13 cellular contexts compared by ENCODE assay signal in the genomic region with DNA sequence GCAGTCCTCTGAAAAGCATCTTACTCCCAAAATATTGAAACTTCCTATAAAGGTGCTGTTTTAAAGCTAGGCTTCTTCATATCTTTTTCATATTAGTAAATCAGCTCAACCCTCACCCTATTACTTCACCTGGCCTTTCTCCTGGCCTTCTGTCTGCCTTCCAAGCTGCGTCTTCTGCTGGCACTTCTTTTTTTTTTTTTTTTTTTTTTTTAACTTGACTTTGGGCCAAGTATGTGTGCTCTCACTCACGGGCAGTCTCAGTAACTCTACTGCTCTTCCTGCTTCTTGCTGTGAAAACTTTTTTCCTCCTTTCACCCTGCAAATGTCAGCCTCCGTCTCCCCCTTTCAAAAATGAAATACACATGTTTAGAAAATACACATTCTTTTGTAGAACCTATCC. TPM values are rescaled to one million over a fixed set of nuclear protein-coding genes. Genes with fewer than 3 reads are reported as not detected.
DNase-seq lines count a peak whose midpoint lies in the region; ATAC-seq, FAIRE-seq and TF ChIP-seq lines count a peak whose summit lies in the region.
"Had no signal": no experiment of that assay in that cellular context is flagged by ENCODE, and none has a peak within 500 bp of the region (broad histone marks: within the 10 kb centered on the region; RNA-seq: fewer than 3 reads in every experiment).

No MANE protein-coding gene starts in this region.

- H3K36me3 ChIP-seq in liver (ENCODE audit: control insufficient read depth in 4 of 4, insufficient read depth in 3 of 4, low read depth in 1 of 4, low read length in 3 of 4) (peaks cover 0 to 2% (median 0%) of the 10 kb centered on the region in 4 donors), HepG2 (replicated peaks in 1 of 2; ENCODE audit: control insufficient read depth in 1 of 2, insufficient read depth in 2 of 2, low read length in 2 of 2) (no peaks in the 10 kb centered on the region; a peak in 1 of 5 replicates)
- H3K36me3 ChIP-seq: neutrophil had no signal

- H3K79me2 ChIP-seq in HepG2 (ENCODE audit: insufficient read depth, low read length), result no peaks in the 10 kb centered on the region

- no peak for FAIRE-seq in HepG2 (lab: Jason Lieb, UNC)

- H3K4me2 ChIP-seq in HepG2 (ENCODE audit: low read depth, low read length), result no peak overlapping the region

- TF ChIP-seq EP300 in HepG2 (IDR thresholded peaks at IDR 0.05; ENCODE audit: low read depth in 2 of 2, low read length in 2 of 2), result no peak
- TF ChIP-seq EP300 in HepG2 (CRISPR knock-in tag; IDR thresholded peaks at IDR 0.05; ENCODE audit: borderline replicate concordance), result no peak

- CTCF ChIA-PET in HepG2 (lab: Yijun Ruan, JAX; ENCODE audit: low intra/inter-chr PET ratio, low total read pairs), result no interaction called here

- DNase-seq in HepG2 (ENCODE audit: low spot score), result no peak
- peak; percentile 11 for DNase-seq in astrocyte of the cerebellum (ENCODE audit: low read depth)
- peak; percentile 37 for DNase-seq in iPS-NIHi11 (ENCODE audit: low spot score)
- DNase-seq in NCI-H1436 treated with DMSO at 0.1 percent for 48 hours (lab: John Stamatoyannopoulos, UW), result no peak
- DNase-seq: CD4-positive, CD25-positive, alpha-beta regulatory T cell; effector CD4-positive, alpha-beta T cell; stimulated activated CD8-positive, alpha-beta memory T cell treated with anti-CD3 and anti-CD28 coated beads, Interleukin-4, amount 100 ng/mL, for 48 hours had no signal

- TF ChIP-seq CTCF in liver (IDR thresholded peaks at IDR 0.05; ENCODE audit: low read depth, low read length, missing input control) (no peak), HepG2 (CRISPR knock-in tag; IDR thresholded peaks at IDR 0.05) (no peak), astrocyte of the cerebellum (IDR thresholded peaks at IDR 0.05; ENCODE audit: low read depth, low read length, missing control alignments) (no peak)

- no peak overlapping the region for H2AFZ ChIP-seq in HepG2 (ENCODE audit: low read length)

- H4K20me1 ChIP-seq in HepG2 (ENCODE audit: insufficient read depth, low read length), result no peaks in the 10 kb centered on the region

- H3K27me3 ChIP-seq in liver (ENCODE audit: control insufficient read depth in 4 of 4, insufficient read depth in 4 of 4, low read length in 3 of 4) (no peaks in the 10 kb centered on the region), HepG2 (ENCODE audit: control insufficient read depth in 1 of 2, insufficient read depth in 2 of 2, low read length in 2 of 2) (no peaks in the 10 kb centered on the region)
- H3K27me3 ChIP-seq: neutrophil had no signal

- in situ Hi-C loops in HepG2 (cut with HindIII; ENCODE audit: extremely low pct_ligation_motif_present, low pct_unique_long_range_greater_than_20kb) (no loop called here), astrocyte of the cerebellum (cut with HindIII; ENCODE audit: low sequenced_read_pairs) (no loop called here)

- TF ChIP-seq POLR2A in HepG2 (IDR thresholded peaks at IDR 0.05; ENCODE audit: insufficient read depth in 1 of 2, low read depth in 2 of 2, low read length in 2 of 2) (no peak), GM18505 (IDR thresholded peaks at IDR 0.05; ENCODE audit: borderline replicate concordance, extremely low read depth, insufficient read depth, insufficient read length) (no peak)

- intact Hi-C loops in HepG2 (cut with micrococcal nuclease; ENCODE audit: unreplicated experiment), result no loop called here

- H3K4me3 ChIP-seq in liver (ENCODE audit: low read depth in 1 of 3, low read length in 3 of 3) (no peak overlapping the region), HepG2 (replicated peaks in 1 of 3; ENCODE audit: insufficient read depth in 1 of 3, low read depth in 2 of 3, low read length in 3 of 3) (no peak overlapping the region), astrocyte of the cerebellum (ENCODE audit: low read depth, low read length) (no peak overlapping the region)

- 15% methylated on average over 3 of the region's 3 CpGs for WGBS in liver
- 94% methylated on average over 3 of the region's 3 CpGs for WGBS in HepG2 (ENCODE audit: low lambda C conversion rate)

- peaks cover 0 to 17% (median 10%) of the 10 kb centered on the region in 4 donors for H3K4me1 ChIP-seq in liver (ENCODE audit: control insufficient read depth in 4 of 4, insufficient read depth in 4 of 4, low read length in 3 of 4)
- H3K4me1 ChIP-seq in HepG2 (ENCODE audit: insufficient read depth, low read length), result no peaks in the 10 kb centered on the region

- TF ChIP-seq RAD21 in liver (IDR thresholded peaks at IDR 0.05), result peak in 1 of 2 donors; percentile 14
- no peak for TF ChIP-seq RAD21 in HepG2 (CRISPR knock-in tag; IDR thresholded peaks at IDR 0.05)

- POLR2A ChIA-PET in HepG2 (lab: Yijun Ruan, JAX), result interaction anchor here (0.6 to 1.1 kb wide), 2 partner anchors 34 to 122 kb away, joined by 3 to 5 read pairs; partner anchors contain the start of gene GTF2F2

- H3K9ac ChIP-seq in liver (ENCODE audit: low read depth in 1 of 2, low read length in 2 of 2) (no peak overlapping the region), HepG2 (ENCODE audit: insufficient read depth, low read depth, low read length) (no peak overlapping the region)

- no peak overlapping the region for H3K27ac ChIP-seq in liver (ENCODE audit: low read depth in 1 of 2, low read length in 2 of 2)
- H3K27ac ChIP-seq in HepG2 (ENCODE audit: extremely low read length, insufficient read depth, low read length), result no peak overlapping the region
- H3K27ac ChIP-seq: neutrophil had no signal

- no TSS peak for BruUV-seq in HepG2 (replicated peaks; lab: Mats Ljungman, UMichigan)

- no peaks in the 10 kb centered on the region for H3K9me3 ChIP-seq in liver (ENCODE audit: control insufficient read depth in 4 of 4, low read length in 3 of 4)
- H3K9me3 ChIP-seq in HepG2 (ENCODE audit: low read length), result no peaks in the 10 kb centered on the region
- H3K9me3 ChIP-seq: neutrophil had no signal

- ATAC-seq in HepG2 (no peak), GM21619 (IDR thresholded peaks at IDR 0.05; ENCODE audit: unreplicated experiment) (no peak), GM21390 (IDR thresholded peaks at IDR 0.05; ENCODE audit: unreplicated experiment) (no peak), GM18505 (IDR thresholded peaks at IDR 0.05; ENCODE audit: unreplicated experiment) (no peak)

TF ChIP-seq in liver, 16 proteins besides CTCF, POLR2A, EP300 and RAD21 (continues in another document):
- TF ChIP-seq NR2F2 (IDR thresholded peaks at IDR 0.05) (no peak), HNF4A (conservative IDR thresholded peaks at IDR 0.05) (peak; percentile 13 to 44), JUND (IDR thresholded peaks at IDR 0.05) (peak in 1 of 2 donors; percentile 19), FOXA1 (IDR thresholded peaks at IDR 0.05) (no peak), ATF3 (IDR thresholded peaks at IDR 0.05) (no peak), YY1 (IDR thresholded peaks at IDR 0.05) (no peak), GABPA (IDR thresholded peaks at IDR 0.05 in 1 of 2, conservative IDR thresholded peaks at IDR 0.05 in 1 of 2) (no peak), EGR1 (IDR thresholded peaks at IDR 0.05; ENCODE audit: low read depth in 2 of 2) (no peak)

TF ChIP-seq in HepG2, 621 proteins besides CTCF, POLR2A, EP300 and RAD21 (continues in another document):
- TF ChIP-seq, protein P1, sequence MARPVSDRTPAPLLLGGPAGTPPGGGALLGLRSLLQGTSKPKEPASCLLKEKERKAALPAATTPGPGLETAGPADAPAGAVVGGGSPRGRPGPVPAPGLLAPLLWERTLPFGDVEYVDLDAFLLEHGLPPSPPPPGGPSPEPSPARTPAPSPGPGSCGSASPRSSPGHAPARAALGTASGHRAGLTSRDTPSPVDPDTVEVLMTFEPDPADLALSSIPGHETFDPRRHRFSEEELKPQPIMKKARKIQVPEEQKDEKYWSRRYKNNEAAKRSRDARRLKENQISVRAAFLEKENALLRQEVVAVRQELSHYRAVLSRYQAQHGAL (CRISPR knock-in tag; IDR thresholded peaks at IDR 0.05; ENCODE audit: not compliant biosample characterization), result no peak

RNA-seq across cellular contexts. Expression of gene KCTD4, which starts 41.2 kb away (rescaled TPM):
- total RNA-seq in liver (not detected), HepG2 (2016; rRNA removed; fragmentation: Illumina TruSeq; extraction: Trizol) (not detected in 2 replicates)
- polyA plus RNA-seq in liver (under 1 TPM in 1 of 2 donors, not detected in 1; 0.19 TPM), HepG2 (2011; rRNA removed) (not detected in 2 replicates)
- total RNA-seq in HepG2 (2016; cell fraction: cytosol; rRNA removed; fragmentation: Illumina TruSeq; extraction: Trizol; ENCODE audit: low read depth), result not detected in 2 replicates
- total RNA-seq in HepG2 (2016; cell fraction: insoluble cytoplasmic fraction; rRNA removed; fragmentation: Illumina TruSeq; extraction: Trizol), result not detected in 2 replicates
- not detected in 2 replicates for total RNA-seq in HepG2 (2016; cell fraction: membrane; rRNA removed; fragmentation: Illumina TruSeq; extraction: Trizol)
- total RNA-seq in HepG2 (2016; cell fraction: nucleus; rRNA removed; fragmentation: Illumina TruSeq; extraction: Trizol), result not detected in 2 replicates
- polyA plus RNA-seq in HepG2 (2011; cell fraction: cytosol; rRNA removed), result not detected in 2 replicates
- not detected in 2 replicates for polyA plus RNA-seq in HepG2 (2011; cell fraction: nucleus; rRNA removed)
- polyA plus RNA-seq in HepG2 (2012), result not detected in 2 replicates
- not detected in 2 replicates for polyA plus RNA-seq in HepG2 (2016; cell fraction: cytosol; fragmentation: Illumina TruSeq; extraction: Trizol; ENCODE audit: low read depth)
- polyA plus RNA-seq in HepG2 (2016; cell fraction: insoluble cytoplasmic fraction; fragmentation: Illumina TruSeq; extraction: Trizol; ENCODE audit: low read depth), result not detected in 2 replicates
- not detected in 2 replicates for polyA plus RNA-seq in HepG2 (2016; cell fraction: membrane; fragmentation: Illumina TruSeq; extraction: Trizol; ENCODE audit: low read depth)
- not detected in 2 replicates for polyA plus RNA-seq in HepG2 (2016; cell fraction: nucleus; fragmentation: Illumina TruSeq; extraction: Trizol; ENCODE audit: insufficient read depth, low read depth)
- not detected in 2 replicates for polyA minus RNA-seq in HepG2 (2011; rRNA and poly(A)+ RNA removed; ENCODE audit: low replicate concordance)
- not detected in 2 replicates for polyA minus RNA-seq in HepG2 (2011; cell fraction: cytosol; rRNA and poly(A)+ RNA removed)
- polyA minus RNA-seq in HepG2 (2011; cell fraction: nucleus; rRNA and poly(A)+ RNA removed), result not detected in 2 replicates
- total RNA-seq: activated CD8-positive, alpha-beta memory T cell treated with anti-CD3 and anti-CD28 coated beads for 36 hours; CD4-positive, CD25-positive, alpha-beta regulatory T cell had no signal

Comparison
In these comparisons a context has a peak if more than half of its experiments do, and no peak if none do; other contexts are left out.
1. DNase-seq: peak in astrocyte of the cerebellum (single experiment) and iPS-NIHi11 (single experiment); none in HepG2 (single experiment) and NCI-H1436 treated with DMSO at 0.1 percent for 48 hours (single experiment).